Comparison of ENCODE assay signal across 19 cellular contexts in genomic region chr2:226411206-226411605, GRCh38.
"Had no signal": no experiment of that assay in that cellular context is flagged by ENCODE, and none has a peak within 500 bp of the region (broad histone marks: within the 10 kb centered on the region; RNA-seq: fewer than 3 reads in every experiment).

No MANE protein-coding gene starts in this region.

- H2AFZ ChIP-seq: parathyroid adenoma had no signal

- H3K27ac Mint-ChIP-seq: activated naive CD4-positive, alpha-beta T cell treated with anti-CD3 and anti-CD28 coated beads for 36 hours; activated naive CD8-positive, alpha-beta T cell treated with anti-CD3 and anti-CD28 coated beads, Interleukin-2, amount 50 U/mL, for 24 hours; endodermal cell; naive thymus-derived CD4-positive, alpha-beta T cell; T-cell had no signal

- H3K9me3 Mint-ChIP-seq: activated naive CD4-positive, alpha-beta T cell treated with anti-CD3 and anti-CD28 coated beads for 36 hours; activated naive CD8-positive, alpha-beta T cell treated with anti-CD3 and anti-CD28 coated beads, Interleukin-2, amount 50 U/mL, for 24 hours; endodermal cell; T-cell had no signal

- ATAC-seq: activated naive CD8-positive, alpha-beta T cell treated with anti-CD3 and anti-CD28 coated beads, Interleukin-2, amount 50 U/mL, for 24 hours; gastroesophageal sphincter; heart right ventricle; T-cell had no signal

- FAIRE-seq: islet of Langerhans had no signal

- H3K27ac ChIP-seq: dorsolateral prefrontal cortex, gastroesophageal sphincter, heart right ventricle, parathyroid adenoma had no signal

- H3K4me3 Mint-ChIP-seq: activated naive CD4-positive, alpha-beta T cell treated with anti-CD3 and anti-CD28 coated beads for 36 hours; activated naive CD8-positive, alpha-beta T cell treated with anti-CD3 and anti-CD28 coated beads, Interleukin-2, amount 50 U/mL, for 24 hours; endodermal cell; naive thymus-derived CD4-positive, alpha-beta T cell; T-cell had no signal

- H3K27me3 ChIP-seq: dorsolateral prefrontal cortex, gastroesophageal sphincter, heart right ventricle, transverse colon had no signal

- H3K9me3 ChIP-seq: gastroesophageal sphincter, heart right ventricle, transverse colon had no signal

- H3K79me2 ChIP-seq: parathyroid adenoma had no signal

- H3K4me3 ChIP-seq: dorsolateral prefrontal cortex, gastroesophageal sphincter, heart right ventricle, transverse colon had no signal

- H3K4me1 ChIP-seq: parathyroid adenoma had no signal

- H3K36me3 ChIP-seq: gastroesophageal sphincter, heart right ventricle, transverse colon had no signal

- H3K9ac ChIP-seq: parathyroid adenoma had no signal

- H3K36me3 Mint-ChIP-seq: naive thymus-derived CD4-positive, alpha-beta T cell; T-cell had no signal

- DNase-seq: activated CD4-positive, CD25-positive, alpha-beta regulatory T cell treated with anti-CD3 and anti-CD28 coated beads, Interleukin-2, amount 50 U/mL, for 72 hours; activated naive CD4-positive, alpha-beta T cell treated with anti-CD3 and anti-CD28 coated beads for 36 hours; activated naive CD8-positive, alpha-beta T cell treated with anti-CD3 and anti-CD28 coated beads, Interleukin-2, amount 50 U/mL, for 24 hours; activated T-cell treated with anti-CD3 and anti-CD28 coated beads for 4 hours; aorta; dorsolateral prefrontal cortex; endodermal cell; erythroblast; heart right ventricle; naive thymus-derived CD4-positive, alpha-beta T cell; stimulated activated CD4-positive, alpha-beta T cell treated with anti-CD3 and anti-CD28 coated beads, Interleukin-4, amount 100 ng/mL, for 24 hours; stimulated activated naive CD4-positive, alpha-beta T cell; substantia nigra; T-cell; T-helper 9 cell had no signal
